1 cellular context compared by ENCODE assay signal in the genomic region with DNA sequence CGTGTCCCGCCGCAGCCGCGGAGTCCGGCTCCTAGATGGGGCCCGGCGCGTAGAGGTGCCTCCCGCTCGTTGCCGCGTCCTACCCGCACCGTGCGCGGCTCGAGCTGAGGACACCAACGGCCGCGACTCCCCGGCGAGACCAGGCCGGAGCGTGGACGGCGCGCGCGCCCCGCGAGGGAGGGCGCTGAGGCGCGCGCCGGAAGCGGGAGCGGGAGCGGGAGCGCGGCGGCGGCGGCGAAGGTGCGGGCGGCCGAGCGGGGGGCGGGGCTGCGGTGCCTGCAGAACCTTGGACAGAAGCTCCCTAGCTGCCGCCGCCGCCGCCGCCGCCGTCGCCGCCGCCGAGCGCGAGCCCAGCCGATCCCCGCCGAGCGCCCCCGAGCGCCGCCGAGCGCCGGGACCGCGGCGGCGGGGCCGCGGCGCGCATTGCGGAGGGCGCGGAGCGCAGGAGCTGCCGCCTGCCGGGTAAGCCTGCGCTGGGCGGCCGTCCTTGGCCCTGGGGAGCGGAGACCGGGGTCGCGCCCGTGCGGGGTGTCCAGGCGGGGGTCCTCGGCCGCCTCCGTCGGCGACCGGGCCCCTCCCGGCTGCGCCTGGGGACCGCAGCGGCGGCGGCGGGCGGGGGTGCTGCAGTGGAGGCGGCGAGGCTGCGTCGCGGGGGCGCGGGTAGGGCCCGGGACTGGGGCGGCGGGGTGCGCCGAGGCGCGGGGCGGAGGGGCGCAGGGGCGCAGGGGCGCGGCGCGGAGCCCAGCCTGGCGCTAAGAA.
TF ChIP-seq lines count a peak whose summit lies in the region.

Gene CDK5R1, plus strand, starts transcription at position 293 of the 759 bp plus-strand sequence. CDS start 628 bp downstream, outside the sequence.

TF ChIP-seq in GM12878, 131 proteins besides CTCF, POLR2A, EP300 and RAD21:
- TF ChIP-seq RUNX3 (IDR thresholded peaks at IDR 0.05; ENCODE audit: low read length), result 0 out of 2 replicates have a peak, but pooled peaks have one; percentile 3
- TF ChIP-seq SMARCA5 (IDR thresholded peaks at IDR 0.05), result peak; percentile 47; the same call in 1 of the 2 replicates
- TF ChIP-seq, protein P1, sequence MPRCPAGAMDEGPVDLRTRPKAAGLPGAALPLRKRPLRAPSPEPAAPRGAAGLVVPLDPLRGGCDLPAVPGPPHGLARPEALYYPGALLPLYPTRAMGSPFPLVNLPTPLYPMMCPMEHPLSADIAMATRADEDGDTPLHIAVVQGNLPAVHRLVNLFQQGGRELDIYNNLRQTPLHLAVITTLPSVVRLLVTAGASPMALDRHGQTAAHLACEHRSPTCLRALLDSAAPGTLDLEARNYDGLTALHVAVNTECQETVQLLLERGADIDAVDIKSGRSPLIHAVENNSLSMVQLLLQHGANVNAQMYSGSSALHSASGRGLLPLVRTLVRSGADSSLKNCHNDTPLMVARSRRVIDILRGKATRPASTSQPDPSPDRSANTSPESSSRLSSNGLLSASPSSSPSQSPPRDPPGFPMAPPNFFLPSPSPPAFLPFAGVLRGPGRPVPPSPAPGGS (IDR thresholded peaks at IDR 0.05; ENCODE audit: borderline replicate concordance, insufficient read depth, low read depth, low read length, poor library complexity, severe bottlenecking), result peak; percentile 12
- TF ChIP-seq, protein P2, sequence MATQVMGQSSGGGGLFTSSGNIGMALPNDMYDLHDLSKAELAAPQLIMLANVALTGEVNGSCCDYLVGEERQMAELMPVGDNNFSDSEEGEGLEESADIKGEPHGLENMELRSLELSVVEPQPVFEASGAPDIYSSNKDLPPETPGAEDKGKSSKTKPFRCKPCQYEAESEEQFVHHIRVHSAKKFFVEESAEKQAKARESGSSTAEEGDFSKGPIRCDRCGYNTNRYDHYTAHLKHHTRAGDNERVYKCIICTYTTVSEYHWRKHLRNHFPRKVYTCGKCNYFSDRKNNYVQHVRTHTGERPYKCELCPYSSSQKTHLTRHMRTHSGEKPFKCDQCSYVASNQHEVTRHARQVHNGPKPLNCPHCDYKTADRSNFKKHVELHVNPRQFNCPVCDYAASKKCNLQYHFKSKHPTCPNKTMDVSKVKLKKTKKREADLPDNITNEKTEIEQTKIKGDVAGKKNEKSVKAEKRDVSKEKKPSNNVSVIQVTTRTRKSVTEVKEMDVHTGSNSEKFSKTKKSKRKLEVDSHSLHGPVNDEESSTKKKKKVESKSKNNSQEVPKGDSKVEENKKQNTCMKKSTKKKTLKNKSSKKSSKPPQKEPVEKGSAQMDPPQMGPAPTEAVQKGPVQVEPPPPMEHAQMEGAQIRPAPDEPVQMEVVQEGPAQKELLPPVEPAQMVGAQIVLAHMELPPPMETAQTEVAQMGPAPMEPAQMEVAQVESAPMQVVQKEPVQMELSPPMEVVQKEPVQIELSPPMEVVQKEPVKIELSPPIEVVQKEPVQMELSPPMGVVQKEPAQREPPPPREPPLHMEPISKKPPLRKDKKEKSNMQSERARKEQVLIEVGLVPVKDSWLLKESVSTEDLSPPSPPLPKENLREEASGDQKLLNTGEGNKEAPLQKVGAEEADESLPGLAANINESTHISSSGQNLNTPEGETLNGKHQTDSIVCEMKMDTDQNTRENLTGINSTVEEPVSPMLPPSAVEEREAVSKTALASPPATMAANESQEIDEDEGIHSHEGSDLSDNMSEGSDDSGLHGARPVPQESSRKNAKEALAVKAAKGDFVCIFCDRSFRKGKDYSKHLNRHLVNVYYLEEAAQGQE (IDR thresholded peaks at IDR 0.05; ENCODE audit: low read depth, low read length), result peak; percentile 62
- peak; percentile 95 for TF ChIP-seq GATAD2B (conservative IDR thresholded peaks at IDR 0.05; ENCODE audit: low read depth)
- peak; percentile 91 for TF ChIP-seq LARP7 (IDR thresholded peaks at IDR 0.05)
- no peak for TF ChIP-seq CEBPZ (IDR thresholded peaks at IDR 0.05; ENCODE audit: low read depth, low read length)
- no peak for TF ChIP-seq RELA (IDR thresholded peaks at IDR 0.05; ENCODE audit: borderline replicate concordance, partially characterized antibody)
- TF ChIP-seq IKZF1 (conservative IDR thresholded peaks at IDR 0.05), result peak; percentile 86
- 0 out of 2 replicates have a peak, but pooled peaks have one; percentile 24 for TF ChIP-seq RB1 (IDR thresholded peaks at IDR 0.05; ENCODE audit: borderline replicate concordance)
- peak; percentile 73 for TF ChIP-seq NKRF (conservative IDR thresholded peaks at IDR 0.05)
- TF ChIP-seq DPF2 (IDR thresholded peaks at IDR 0.05), result peak; percentile 83
- peak in 1 of 2 experiments; percentile 17; a peak in 1 of 4 replicates for TF ChIP-seq SRF (IDR thresholded peaks at IDR 0.05; ENCODE audit: low read depth in 2 of 2, low read length in 2 of 2)
- no peak for TF ChIP-seq MTA2 (IDR thresholded peaks at IDR 0.05; ENCODE audit: low read depth)
